In the genomic region with DNA sequence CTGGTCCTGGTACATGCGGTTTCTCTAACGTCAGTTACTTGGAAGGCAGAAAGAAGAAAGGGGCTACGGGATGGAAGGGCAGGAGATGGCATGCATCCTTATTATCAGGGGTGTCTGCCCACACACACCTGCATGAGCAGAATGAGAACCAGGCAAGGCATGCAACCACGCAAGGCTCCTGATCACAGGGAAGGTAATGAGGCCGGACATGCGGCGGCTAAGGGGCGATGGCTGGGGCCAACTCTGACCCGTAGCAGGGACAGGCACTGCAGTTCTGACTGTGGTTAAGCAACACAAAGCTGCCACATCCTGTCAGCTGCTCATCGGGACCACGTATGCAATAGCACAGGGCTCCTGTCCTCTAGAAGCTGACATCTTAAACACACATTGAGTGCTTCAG, we compare ENCODE assay signal across 7 cellular contexts.
A peak's percentile ranks its signal among the peaks of the same experiment; 100 is the strongest.
DNase-seq lines count a peak whose midpoint lies in the region; ATAC-seq and TF ChIP-seq lines count a peak whose summit lies in the region.

No MANE protein-coding gene starts in this region.

- DNase-seq in activated CD4-positive, alpha-beta memory T cell treated with anti-CD3 and anti-CD28 coated beads, Interleukin-2, amount 10 ng/mL, durations not matched to agents 7 days and 5 days, result peak; percentile 76
- DNase-seq in memory B cell (ENCODE audit: low spot score in 2 of 2) (no peak), putamen (ENCODE audit: low spot score) (no peak), neural progenitor cell (ENCODE audit: low spot score) (no peak), NCI-H526 treated with DMSO at 0.1 percent for 48 hours (lab: John Stamatoyannopoulos, UW) (no peak)

- H3K79me2 ChIP-seq in neural progenitor cell (ENCODE audit: low read depth), result no peaks in the 10 kb centered on the region

- H3K4me3 Mint-ChIP-seq in activated CD4-positive, alpha-beta memory T cell treated with anti-CD3 and anti-CD28 coated beads, Interleukin-2, amount 10 ng/mL, durations not matched to agents 7 days and 5 days, result peak overlapping the region; percentile 4
- H3K4me3 Mint-ChIP-seq in memory B cell (no peak overlapping the region), neural progenitor cell (no peak overlapping the region)

- ATAC-seq in GM19463 (IDR thresholded peaks at IDR 0.05; ENCODE audit: unreplicated experiment), result peak; percentile 96
- ATAC-seq in HG03442 (IDR thresholded peaks at IDR 0.05; ENCODE audit: unreplicated experiment), result peak; percentile 76
- peak; percentile 83 for ATAC-seq in memory B cell (ENCODE audit: low read depth)

- peaks cover 39% of the 10 kb centered on the region for H3K4me1 Mint-ChIP-seq in activated CD4-positive, alpha-beta memory T cell treated with anti-CD3 and anti-CD28 coated beads, Interleukin-2, amount 10 ng/mL, durations not matched to agents 7 days and 5 days
- H3K4me1 Mint-ChIP-seq in memory B cell, result peaks cover 12% of the 10 kb centered on the region
- peaks cover 37% of the 10 kb centered on the region for H3K4me1 Mint-ChIP-seq in neural progenitor cell

- no peak overlapping the region for H2AFZ ChIP-seq in neural progenitor cell (replicated peaks)

- H3K4me2 ChIP-seq in neural progenitor cell, result no peak overlapping the region

- POLR2A ChIA-PET in activated CD4-positive, alpha-beta memory T cell treated with anti-CD3 and anti-CD28 coated beads, Interleukin-2, amount 10 ng/mL, durations not matched to agents 7 days and 5 days (lab: Charles Lee), result interaction anchor here (0.7 to 1.6 kb wide), 9 partner anchors 10 to 158 kb away, joined by 3 to 5 read pairs (median 3); a partner anchor contains a TSS

- H3K36me3 Mint-ChIP-seq in activated CD4-positive, alpha-beta memory T cell treated with anti-CD3 and anti-CD28 coated beads, Interleukin-2, amount 10 ng/mL, durations not matched to agents 7 days and 5 days (ENCODE audit: low read depth), result peaks cover 40% of the 10 kb centered on the region
- H3K36me3 Mint-ChIP-seq in memory B cell (peaks cover 12% of the 10 kb centered on the region), neural progenitor cell (peaks cover 15% of the 10 kb centered on the region)

- TF ChIP-seq CTCF in neural progenitor cell (IDR thresholded peaks at IDR 0.05), result no peak

- no peak overlapping the region for H3K4me3 ChIP-seq in neural progenitor cell

- H3K36me3 ChIP-seq in neural progenitor cell, result no peaks in the 10 kb centered on the region

- H3K27ac ChIP-seq in neural progenitor cell, result no peak overlapping the region

- no peaks in the 10 kb centered on the region for H3K9me3 Mint-ChIP-seq in activated CD4-positive, alpha-beta memory T cell treated with anti-CD3 and anti-CD28 coated beads, Interleukin-2, amount 10 ng/mL, durations not matched to agents 7 days and 5 days
- H3K9me3 Mint-ChIP-seq in memory B cell, result no peaks in the 10 kb centered on the region
- H3K9me3 Mint-ChIP-seq in neural progenitor cell, result peaks cover 6% of the 10 kb centered on the region

- peaks cover 8% of the 10 kb centered on the region for H3K4me1 ChIP-seq in neural progenitor cell

- no peak overlapping the region for H3K9ac ChIP-seq in neural progenitor cell

- H3K27me3 ChIP-seq in neural progenitor cell, result no peaks in the 10 kb centered on the region

- H3F3A ChIP-seq in neural progenitor cell (ENCODE audit: low read depth), result no peaks in the 10 kb centered on the region

- H3K27me3 Mint-ChIP-seq in activated CD4-positive, alpha-beta memory T cell treated with anti-CD3 and anti-CD28 coated beads, Interleukin-2, amount 10 ng/mL, durations not matched to agents 7 days and 5 days, result no peaks in the 10 kb centered on the region
- H3K27me3 Mint-ChIP-seq in memory B cell (no peaks in the 10 kb centered on the region), neural progenitor cell (ENCODE audit: insufficient read depth, low read depth) (peaks cover 3% of the 10 kb centered on the region)

- H3K27ac Mint-ChIP-seq in activated CD4-positive, alpha-beta memory T cell treated with anti-CD3 and anti-CD28 coated beads, Interleukin-2, amount 10 ng/mL, durations not matched to agents 7 days and 5 days, result peak overlapping the region; percentile 67
- H3K27ac Mint-ChIP-seq in memory B cell (peak overlapping the region; percentile 56), neural progenitor cell (no peak overlapping the region)

- no peaks in the 10 kb centered on the region for H4K20me1 ChIP-seq in neural progenitor cell (ENCODE audit: low read depth)

- CTCF ChIA-PET in activated CD4-positive, alpha-beta memory T cell treated with anti-CD3 and anti-CD28 coated beads, Interleukin-2, amount 10 ng/mL, durations not matched to agents 7 days and 5 days (lab: Charles Lee), result interaction anchor here (1.1 to 2.6 kb wide), 4 partner anchors 17 to 69 kb away, joined by 3 to 11 read pairs (median 6); no protein-coding TSS in a partner anchor

- no peaks in the 10 kb centered on the region for H3K9me3 ChIP-seq in neural progenitor cell (ENCODE audit: low read depth)
